9 cellular contexts compared by ENCODE assay signal in genomic region chr7:134737561-134738353, GRCh38. TPM values are rescaled to one million over a fixed set of nuclear protein-coding genes. Genes with fewer than 3 reads are reported as not detected.
DNase-seq lines count a peak whose midpoint lies in the region; ATAC-seq and TF ChIP-seq lines count a peak whose summit lies in the region.
"Had no signal": no experiment of that assay in that cellular context is flagged by ENCODE, and none has a peak within 500 bp of the region (broad histone marks: within the 10 kb centered on the region; RNA-seq: fewer than 3 reads in every experiment).

No MANE protein-coding gene starts in this region.

- TF ChIP-seq POLR2A in NB4 (IDR thresholded peaks at IDR 0.05; ENCODE audit: extremely low read depth, insufficient read length) (no peak), sigmoid colon (IDR thresholded peaks at IDR 0.05) (no peak)

- H3K4me3 Mint-ChIP-seq in dendritic cell treated with granulocyte-macrophage colony-stimulating factor and Interleukin-4, amounts not matched to agents 40 ng/mL and 50 ng/mL, for 4 days: peak overlapping the region; percentile 39

- no peaks in the 10 kb centered on the region for H3K27me3 ChIP-seq in sigmoid colon

- H3K27me3 Mint-ChIP-seq in dendritic cell treated with granulocyte-macrophage colony-stimulating factor and Interleukin-4, amounts not matched to agents 40 ng/mL and 50 ng/mL, for 4 days: no peaks in the 10 kb centered on the region

- peaks cover 78% of the 10 kb centered on the region for H3K4me1 Mint-ChIP-seq in dendritic cell treated with granulocyte-macrophage colony-stimulating factor and Interleukin-4, amounts not matched to agents 40 ng/mL and 50 ng/mL, for 4 days (ENCODE audit: low read depth)

- TF ChIP-seq EP300 in sigmoid colon (IDR thresholded peaks at IDR 0.05): no peak

- H3K27ac ChIP-seq in sigmoid colon: peak overlapping the region; percentile 32 to 59 (median 42)

- H3K36me3 ChIP-seq in sigmoid colon: no peaks in the 10 kb centered on the region

- H3K36me3 Mint-ChIP-seq in dendritic cell treated with granulocyte-macrophage colony-stimulating factor and Interleukin-4, amounts not matched to agents 40 ng/mL and 50 ng/mL, for 4 days (ENCODE audit: low read depth): peaks cover 14% of the 10 kb centered on the region

- H3K4me1 ChIP-seq in sigmoid colon: peaks cover 0 to 10% (median 8%) of the 10 kb centered on the region in 4 donors

- H3K4me3 ChIP-seq in NB4 (ENCODE audit: low read depth, low read length) (no peak overlapping the region), sigmoid colon (no peak overlapping the region)

- TF ChIP-seq CTCF in NB4 (IDR thresholded peaks at IDR 0.05; ENCODE audit: low read depth, low read length): no peak
- no peak for TF ChIP-seq CTCF in sigmoid colon (IDR thresholded peaks at IDR 0.05)

- intact Hi-C loops in dendritic cell treated with granulocyte-macrophage colony-stimulating factor and Interleukin-4, amounts not matched to agents 40 ng/mL and 50 ng/mL, for 4 days (cut with micrococcal nuclease): loop anchor here (5.0 kb wide), 2 partner anchors 90 to 430 kb away; partner anchors contain the start of gene BPGM
- intact Hi-C loops in sigmoid colon (cut with DNase I): no loop called here

- no peaks in the 10 kb centered on the region for H3K9me3 ChIP-seq in sigmoid colon

- peaks cover 7% of the 10 kb centered on the region for H3K9me3 Mint-ChIP-seq in dendritic cell treated with granulocyte-macrophage colony-stimulating factor and Interleukin-4, amounts not matched to agents 40 ng/mL and 50 ng/mL, for 4 days

- peak overlapping the region; percentile 97 for H3K27ac Mint-ChIP-seq in dendritic cell treated with granulocyte-macrophage colony-stimulating factor and Interleukin-4, amounts not matched to agents 40 ng/mL and 50 ng/mL, for 4 days

- ATAC-seq in GM19467 (IDR thresholded peaks at IDR 0.05; ENCODE audit: unreplicated experiment): no peak
- no peak for ATAC-seq in GM18867 (IDR thresholded peaks at IDR 0.05; ENCODE audit: unreplicated experiment)

- peak; percentile 89 for DNase-seq in GM04504 (ENCODE audit: low read depth)
- DNase-seq in NB4 (ENCODE audit: low read depth): peak; percentile 73
- DNase-seq in sigmoid colon: peak; percentile 70
- DNase-seq in cortex of kidney (lab: John Stamatoyannopoulos, UW): no peak
- no peak for DNase-seq in UCSD-AML1 (lab: John Stamatoyannopoulos, UW; ENCODE audit: unreplicated experiment)
- DNase-seq: midbrain had no signal

- 60 to 65% methylated on average over 7 of the region's 7 CpGs for WGBS in sigmoid colon, 2 donors

RNA-seq across cellular contexts. Expression of gene CALD1, which starts 41.7 kb away (rescaled TPM):
- 1,000 to 10,000 TPM; 1,069 to 2,150 (median 1,500) TPM for total RNA-seq in sigmoid colon
- polyA plus RNA-seq in sigmoid colon: 100 to 1,000 TPM in 1 of 3 donors, 10 to 100 TPM in 2; 34.7 to 125 (median 79.3) TPM

Comparison
In these comparisons a context has a peak if more than half of its experiments do, and no peak if none do; other contexts are left out.
1. DNase-seq: peak in GM04504 (single experiment), NB4 (single experiment) and sigmoid colon (single experiment); none in cortex of kidney (single experiment) and UCSD-AML1 (single experiment).